In genomic region chr15:96330450-96331140, GRCh38 we compare ENCODE assay signal across 8 cellular contexts. TPM values are rescaled to one million over a fixed set of nuclear protein-coding genes. Genes with fewer than 3 reads are reported as not detected.
A peak's percentile ranks its signal among the peaks of the same experiment; 100 is the strongest.
DNase-seq lines count a peak whose midpoint lies in the region; ATAC-seq and TF ChIP-seq lines count a peak whose summit lies in the region.

Gene NR2F2, plus strand, starts transcription at chr15:96330700. Its CDS starts 1,406 bp downstream, at chr15:96332106.

- DNase-seq in CMK (ENCODE audit: low read depth) (peak; percentile 76), GM20000 (ENCODE audit: low spot score) (peak; percentile 87), NT2/D1 (ENCODE audit: low read depth, low spot score) (peak; percentile 90), amygdala (lab: John Stamatoyannopoulos, UW) (peak in 50 of 56 donors; percentile 49 to 93 (median 80)), heart left ventricle (peak; percentile 94 to 98 (median 95)), ovary (peak; percentile 97 to 99 (median 98)), NAMALWA (ENCODE audit: low spot score) (no peak)

- TF ChIP-seq EP300 in ovary (IDR thresholded peaks at IDR 0.05): peak; percentile 57

- H3K9me3 ChIP-seq in HUES48 (ENCODE audit: control insufficient read depth, insufficient read depth, low read length) (no peaks in the 10 kb centered on the region), NT2/D1 (ENCODE audit: insufficient read depth, low read length) (no peaks in the 10 kb centered on the region), heart left ventricle (no peaks in the 10 kb centered on the region), ovary (no peaks in the 10 kb centered on the region)

- no peaks in the 10 kb centered on the region for H3K36me3 ChIP-seq in HUES48 (ENCODE audit: control insufficient read depth, insufficient read depth, low read length)
- peaks cover 7% of the 10 kb centered on the region for H3K36me3 ChIP-seq in NT2/D1 (ENCODE audit: insufficient read depth, insufficient read length, low read length)
- H3K36me3 ChIP-seq in heart left ventricle: peaks cover 0 to 21% (median 8%) of the 10 kb centered on the region in 9 donors
- peaks cover 4% of the 10 kb centered on the region for H3K36me3 ChIP-seq in ovary

- H3K9ac ChIP-seq in HUES48 (ENCODE audit: low read depth, low read length): no peak within 1 kb of the TSS
- peak within 1 kb of the TSS; percentile 57 for H3K9ac ChIP-seq in NT2/D1 (ENCODE audit: insufficient read length, low read depth)

- H3K4me3 ChIP-seq in HUES48 (ENCODE audit: low read depth, low read length) (peak within 1 kb of the TSS; percentile 66), NT2/D1 (ENCODE audit: insufficient read length, low read depth) (peak within 1 kb of the TSS; percentile 50), heart left ventricle (peak within 1 kb of the TSS; percentile 58 to 91 (median 78)), ovary (peak within 1 kb of the TSS; percentile 73)

- peak; percentile 86 to 93 (median 89) for ATAC-seq in heart left ventricle

- TF ChIP-seq CTCF in GM20000 (IDR thresholded peaks at IDR 0.05; ENCODE audit: extremely low read depth, missing control alignments): no peak
- no peak for TF ChIP-seq CTCF in heart left ventricle (IDR thresholded peaks at IDR 0.05)
- TF ChIP-seq CTCF in ovary (IDR thresholded peaks at IDR 0.05): no peak

- H3K27ac ChIP-seq in HUES48 (ENCODE audit: low read depth, low read length) (no peak within 1 kb of the TSS), heart left ventricle (peak within 1 kb of the TSS; percentile 88 to 96 (median 92)), ovary (peak within 1 kb of the TSS; percentile 99)

- H3K27me3 ChIP-seq in HUES48 (ENCODE audit: control insufficient read depth, insufficient read depth, low read length): peaks cover 95% of the 10 kb centered on the region
- H3K27me3 ChIP-seq in NT2/D1 (ENCODE audit: insufficient read depth, insufficient read length): peaks cover 92% of the 10 kb centered on the region
- H3K27me3 ChIP-seq in heart left ventricle: peaks cover 0 to 86% (median 14%) of the 10 kb centered on the region in 9 donors
- no peaks in the 10 kb centered on the region for H3K27me3 ChIP-seq in ovary

- peak; percentile 46 to 96 for TF ChIP-seq POLR2A in heart left ventricle (IDR thresholded peaks at IDR 0.05)
- TF ChIP-seq POLR2A in ovary (IDR thresholded peaks at IDR 0.05): peak; percentile 86

- intact Hi-C loops in heart left ventricle (cut with DNase I): no loop called here
- intact Hi-C loops in ovary (cut with DNase I): loop anchor here in 3 of 4 donors (5.0 to 10.0 kb wide), 5 partner anchors 456 to 1656 kb away; no protein-coding TSS in a partner anchor

- H3K4me1 ChIP-seq in HUES48 (ENCODE audit: control insufficient read depth, insufficient read depth, low read length) (peaks cover 60% of the 10 kb centered on the region), NT2/D1 (ENCODE audit: insufficient read depth, insufficient read length) (peaks cover 5% of the 10 kb centered on the region), heart left ventricle (peaks cover 0 to 29% (median 5%) of the 10 kb centered on the region in 12 donors), ovary (ENCODE audit: insufficient read depth) (no peaks in the 10 kb centered on the region)

- WGBS in heart left ventricle, 4 donors: 1% methylated on average over 55 to 78 of the region's 78 CpGs
- WGBS in ovary, 3 donors: 0 to 1% (median 0%) methylated on average over 54 to 78 of the region's 78 CpGs

RNA-seq across cellular contexts. Expression of gene NR2F2, which starts in this region (rescaled TPM):
- total RNA-seq in heart left ventricle (10 to 100 TPM; 11.9 to 22.4 (median 16.5) TPM), ovary (100 to 1,000 TPM in 6 of 7 donors, 10 to 100 TPM in 1; 68.6 to 424 (median 343) TPM)
- polyA plus RNA-seq in heart left ventricle (10 to 100 TPM; 11.8 to 16.1 TPM), ovary (100 to 1,000 TPM; 230 to 392 TPM)

Comparison
In these comparisons a context has a peak if more than half of its experiments do, and no peak if none do; other contexts are left out.
1. RNA of gene NR2F2 (polyA plus RNA-seq): 230 to 392 TPM in ovary; 11.8 to 16.1 TPM in heart left ventricle; every median in the first group is over 10 times any median in the second.
2. intact Hi-C loops: an anchor here in ovary (5.0 to 10.0 kb wide); none called in heart left ventricle.
3. Peak in every context shown above with its lines, with median percentiles within 50 percentile points of each other: H3K4me3 ChIP-seq.